In the genomic region with DNA sequence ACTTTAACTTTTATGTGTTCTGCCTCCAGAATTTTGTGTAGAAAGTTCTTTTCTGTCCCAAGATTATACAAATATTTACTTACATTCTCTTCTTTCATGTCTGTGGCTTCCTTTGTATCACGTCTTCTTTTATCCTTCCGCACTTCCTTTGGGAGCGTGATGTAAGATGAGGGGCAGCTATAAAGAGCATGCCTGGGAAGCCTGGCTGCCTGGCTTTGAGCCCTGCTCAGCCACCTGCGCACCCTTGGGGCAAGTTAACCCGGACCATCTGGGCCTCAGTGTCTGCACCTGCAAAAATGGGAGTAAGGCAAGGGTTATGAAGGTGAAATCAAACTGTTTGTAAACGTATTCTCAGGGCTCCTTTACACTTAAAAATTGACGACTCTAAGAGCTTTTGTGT, we compare ENCODE assay signal across 27 cellular contexts. TPM values are rescaled to one million over a fixed set of nuclear protein-coding genes. Genes with fewer than 3 reads are reported as not detected.
A peak's percentile ranks its signal among the peaks of the same experiment; 100 is the strongest.
DNase-seq lines count a peak whose midpoint lies in the region; ATAC-seq, FAIRE-seq and TF ChIP-seq lines count a peak whose summit lies in the region.
"Had no signal": no experiment of that assay in that cellular context is flagged by ENCODE, and none has a peak within 500 bp of the region (broad histone marks: within the 10 kb centered on the region; RNA-seq: fewer than 3 reads in every experiment).

No MANE protein-coding gene starts in this region.

- intact Hi-C loops in kidney (cut with DNase I): no loop called here
- intact Hi-C loops in activated CD4-positive, alpha-beta T cell treated with anti-CD3 and anti-CD28 coated beads for 36 hours (cut with DNase I, micrococcal nuclease): no loop called here

- no peak overlapping the region for H4K8ac ChIP-seq in neuronal stem cell (ENCODE audit: low read depth, low read length)

- in situ Hi-C loops in G401 (cut with HindIII; ENCODE audit: low sequenced_read_pairs): no loop called here

- H3K27ac Mint-ChIP-seq in WTC11: 0 out of 2 replicates have a peak overlapping the region, but pooled peaks have one; percentile 74
- no peak overlapping the region for H3K27ac Mint-ChIP-seq in activated CD4-positive, alpha-beta T cell treated with anti-CD3 and anti-CD28 coated beads for 36 hours
- H3K27ac Mint-ChIP-seq: activated naive CD8-positive, alpha-beta T cell treated with anti-CD3 and anti-CD28 coated beads, Interleukin-2, amount 10 ng/mL, durations not matched to agents 7 days and 5 days; natural killer cell; stimulated activated memory B cell treated with anti-CD40 and anti-IgM and Interleukin-4, amounts not matched to agents 10 μg/mL and 1 μg/mL and 100 μg/mL, for 72 hours; T-cell had no signal

- H3K27ac ChIP-seq in kidney (ENCODE audit: low read depth in 2 of 2, low read length in 2 of 2) (no peak overlapping the region), neuronal stem cell (replicated peaks; ENCODE audit: low read length) (no peak overlapping the region)
- H3K27ac ChIP-seq: GM23248, SJSA1, transverse colon had no signal

- no peak overlapping the region for H3K4ac ChIP-seq in neuronal stem cell (ENCODE audit: low read length)

- no peak overlapping the region for H4K91ac ChIP-seq in neuronal stem cell (ENCODE audit: low read depth, low read length, poor library complexity)

- no peak overlapping the region for H2AFZ ChIP-seq in neuronal stem cell (ENCODE audit: low read length)
- H2AFZ ChIP-seq: GM23248 had no signal

- H3K18ac ChIP-seq in neuronal stem cell (ENCODE audit: low read length): no peak overlapping the region

- no peaks in the 10 kb centered on the region for H3K27me3 ChIP-seq in neuronal stem cell (ENCODE audit: control insufficient read depth in 3 of 3, insufficient read depth in 3 of 3, low read depth in 1 of 3, low read length in 3 of 3)
- H3K27me3 ChIP-seq: SJSA1, transverse colon had no signal

- ATAC-seq in WTC11 (no peak), GM19351 (IDR thresholded peaks at IDR 0.05; ENCODE audit: unreplicated experiment) (no peak)
- ATAC-seq in activated CD4-positive, alpha-beta T cell treated with anti-CD3 and anti-CD28 coated beads for 36 hours: no peak
- ATAC-seq: activated T-cell treated with anti-CD3 and anti-CD28 coated beads, Interleukin-2, amount 50 U/mL, for 4 hours; mucosa of descending colon; natural killer cell; stimulated activated memory B cell treated with anti-CD40 and anti-IgM and Interleukin-4, amounts not matched to agents 10 μg/mL and 1 μg/mL and 100 μg/mL, for 72 hours; T-cell had no signal

- no peak overlapping the region for H3K23ac ChIP-seq in neuronal stem cell (ENCODE audit: low read depth, low read length, poor library complexity)

- H3K4me2 ChIP-seq in neuronal stem cell (ENCODE audit: insufficient read depth, low read length, poor library complexity, severe bottlenecking): no peak overlapping the region

- H3K4me3 ChIP-seq in kidney (ENCODE audit: low read length in 2 of 2) (no peak overlapping the region), neuronal stem cell (ENCODE audit: low read length in 2 of 2) (no peak overlapping the region)
- H3K4me3 ChIP-seq: GM23248, mucosa of descending colon, SJSA1, transverse colon had no signal

- H3K4me1 ChIP-seq in kidney (ENCODE audit: control insufficient read depth in 1 of 2, insufficient read depth in 1 of 2, low read depth in 1 of 2, low read length in 2 of 2) (peaks cover 4 to 16% of the 10 kb centered on the region in 2 donors), neuronal stem cell (ENCODE audit: control insufficient read depth in 2 of 2, insufficient read depth in 1 of 2, low read depth in 1 of 2, low read length in 2 of 2) (peaks cover 18 to 19% of the 10 kb centered on the region in 2 donors)
- H3K4me1 ChIP-seq: SJSA1 had no signal

- DNase-seq in G401 (ENCODE audit: low spot score) (peak; percentile 78), NAMALWA (ENCODE audit: low spot score) (peak; percentile 44), WTC11 (ENCODE audit: low spot score) (no peak), kidney (peak; percentile 37), neuronal stem cell (ENCODE audit: low spot score) (no peak)
- DNase-seq in stimulated activated CD4-positive, alpha-beta T cell treated with anti-CD3 and anti-CD28 coated beads, Interleukin-12 subunit alpha, Interleukin-12 subunit beta, amount 100 ng/mL, for 4 hours: no peak
- DNase-seq in activated CD4-positive, alpha-beta T cell treated with anti-CD3 and anti-CD28 coated beads for 36 hours: no peak
- DNase-seq: activated CD4-positive, alpha-beta T cell treated with anti-CD3 and anti-CD28 coated beads, Interleukin-2, amount 50 U/mL, for 1 hour; activated gamma-delta T cell treated with Interleukin-2 at 50 U/mL for 16 hours; activated naive CD8-positive, alpha-beta T cell treated with anti-CD3 and anti-CD28 coated beads, Interleukin-2, amount 10 ng/mL, durations not matched to agents 7 days and 5 days; activated T-cell treated with anti-CD3 and anti-CD28 coated beads, Interleukin-2, amount 50 U/mL, for 4 hours; DMS53; GM23248; mammary epithelial cell; mucosa of descending colon; natural killer cell; NCI-H1105 treated with DMSO at 0.1 percent for 48 hours; NCI-H1930; NCI-H82; T-cell; transverse colon had no signal

- no peaks in the 10 kb centered on the region for H3K79me1 ChIP-seq in neuronal stem cell (ENCODE audit: low read depth, low read length)

- no peaks in the 10 kb centered on the region for H3K36me3 ChIP-seq in kidney (ENCODE audit: control insufficient read depth in 1 of 2, insufficient read depth in 2 of 2, low read length in 2 of 2)
- no peaks in the 10 kb centered on the region for H3K36me3 ChIP-seq in neuronal stem cell (replicated peaks in 1 of 2; ENCODE audit: control insufficient read depth in 2 of 2, insufficient read depth in 2 of 2, low read length in 2 of 2)
- H3K36me3 ChIP-seq: SJSA1, transverse colon had no signal

- no peak overlapping the region for H2AK5ac ChIP-seq in neuronal stem cell (ENCODE audit: low read depth, low read length)

- H2BK120ac ChIP-seq in neuronal stem cell (ENCODE audit: low read depth, low read length): no peak overlapping the region

- H3K14ac ChIP-seq in neuronal stem cell (ENCODE audit: low read length): no peak overlapping the region

- no peaks in the 10 kb centered on the region for H3K9me3 ChIP-seq in kidney (ENCODE audit: control insufficient read depth in 1 of 2, low read length in 2 of 2)
- H3K9me3 ChIP-seq in neuronal stem cell (replicated peaks in 1 of 2; ENCODE audit: control insufficient read depth in 2 of 2, insufficient read depth in 1 of 2, low read depth in 1 of 2, low read length in 2 of 2): no peaks in the 10 kb centered on the region
- H3K9me3 ChIP-seq: mucosa of descending colon, SJSA1, transverse colon had no signal

- H3K9ac ChIP-seq in kidney (ENCODE audit: low read length in 2 of 2) (no peak overlapping the region), neuronal stem cell (ENCODE audit: low read depth, low read length, poor library complexity) (no peak overlapping the region)
- H3K9ac ChIP-seq: GM23248 had no signal

- TF ChIP-seq CTCF in WTC11 (IDR thresholded peaks at IDR 0.05): no peak
- no peak for TF ChIP-seq CTCF in kidney (IDR thresholded peaks at IDR 0.05; ENCODE audit: borderline replicate concordance, extremely low read depth, insufficient read depth)

- H3K27me3 Mint-ChIP-seq in WTC11 (ENCODE audit: low read depth): no peaks in the 10 kb centered on the region
- H3K27me3 Mint-ChIP-seq in activated CD4-positive, alpha-beta T cell treated with anti-CD3 and anti-CD28 coated beads for 36 hours: no peaks in the 10 kb centered on the region
- H3K27me3 Mint-ChIP-seq: activated naive CD8-positive, alpha-beta T cell treated with anti-CD3 and anti-CD28 coated beads, Interleukin-2, amount 10 ng/mL, durations not matched to agents 7 days and 5 days; central memory CD8-positive, alpha-beta T cell; IgD-negative memory B cell; stimulated activated memory B cell treated with anti-CD40 and anti-IgM and Interleukin-4, amounts not matched to agents 10 μg/mL and 1 μg/mL and 100 μg/mL, for 72 hours; T-cell had no signal

- H2BK12ac ChIP-seq in neuronal stem cell (ENCODE audit: low read length): no peak overlapping the region

- H3K9me3 Mint-ChIP-seq in WTC11: no peaks in the 10 kb centered on the region
- H3K9me3 Mint-ChIP-seq in activated CD4-positive, alpha-beta T cell treated with anti-CD3 and anti-CD28 coated beads for 36 hours (ENCODE audit: low read depth): no peaks in the 10 kb centered on the region
- H3K9me3 Mint-ChIP-seq: activated naive CD8-positive, alpha-beta T cell treated with anti-CD3 and anti-CD28 coated beads, Interleukin-2, amount 10 ng/mL, durations not matched to agents 7 days and 5 days; activated T-cell treated with anti-CD3 and anti-CD28 coated beads, Interleukin-2, amount 50 U/mL, for 4 hours; central memory CD8-positive, alpha-beta T cell; IgD-negative memory B cell; natural killer cell; stimulated activated memory B cell treated with anti-CD40 and anti-IgM and Interleukin-4, amounts not matched to agents 10 μg/mL and 1 μg/mL and 100 μg/mL, for 72 hours; T-cell had no signal

- POLR2A ChIA-PET in WTC11 (lab: Charles Lee): no interaction called here
- POLR2A ChIA-PET in activated CD4-positive, alpha-beta T cell treated with anti-CD3 and anti-CD28 coated beads for 36 hours (lab: Charles Lee): no interaction called here

- no peak overlapping the region for H3K4me3 Mint-ChIP-seq in WTC11
- no peak overlapping the region for H3K4me3 Mint-ChIP-seq in activated CD4-positive, alpha-beta T cell treated with anti-CD3 and anti-CD28 coated beads for 36 hours
- H3K4me3 Mint-ChIP-seq: activated naive CD8-positive, alpha-beta T cell treated with anti-CD3 and anti-CD28 coated beads, Interleukin-2, amount 10 ng/mL, durations not matched to agents 7 days and 5 days; activated T-cell treated with anti-CD3 and anti-CD28 coated beads, Interleukin-2, amount 50 U/mL, for 4 hours; central memory CD8-positive, alpha-beta T cell; IgD-negative memory B cell; natural killer cell; stimulated activated memory B cell treated with anti-CD40 and anti-IgM and Interleukin-4, amounts not matched to agents 10 μg/mL and 1 μg/mL and 100 μg/mL, for 72 hours; T-cell had no signal

- CTCF ChIA-PET in WTC11 (lab: Charles Lee): interaction anchor here (1.5 to 1.6 kb wide), 2 partner anchors 10 to 37 kb away, joined by 3 to 6 read pairs; no protein-coding TSS in a partner anchor
- CTCF ChIA-PET in activated CD4-positive, alpha-beta T cell treated with anti-CD3 and anti-CD28 coated beads for 36 hours (lab: Charles Lee): interaction anchor here (0.6 to 1.1 kb wide), 4 partner anchors 9 to 122 kb away, joined by 3 to 4 read pairs (median 3); no protein-coding TSS in a partner anchor

- no peak for FAIRE-seq in kidney (lab: Jason Lieb, UNC)
- FAIRE-seq: frontal cortex had no signal

- WGBS in neuronal stem cell (ENCODE audit: extremely low coverage in 2 of 2, insufficient read length in 2 of 2, insufficient replicate concordance in 1 of 2), 2 donors: no CpG with 5 or more reads among the region's 7 CpGs

- H3K36me3 Mint-ChIP-seq in WTC11: no peaks in the 10 kb centered on the region
- no peaks in the 10 kb centered on the region for H3K36me3 Mint-ChIP-seq in activated CD4-positive, alpha-beta T cell treated with anti-CD3 and anti-CD28 coated beads for 36 hours (ENCODE audit: low read depth)
- H3K36me3 Mint-ChIP-seq: IgD-negative memory B cell; natural killer cell; stimulated activated memory B cell treated with anti-CD40 and anti-IgM and Interleukin-4, amounts not matched to agents 10 μg/mL and 1 μg/mL and 100 μg/mL, for 72 hours; T-cell had no signal

- H3K4me1 Mint-ChIP-seq in WTC11: peaks cover 36% of the 10 kb centered on the region
- no peaks in the 10 kb centered on the region for H3K4me1 Mint-ChIP-seq in activated CD4-positive, alpha-beta T cell treated with anti-CD3 and anti-CD28 coated beads for 36 hours
- H3K4me1 Mint-ChIP-seq: central memory CD8-positive, alpha-beta T cell had no signal

- no peak overlapping the region for H2BK5ac ChIP-seq in neuronal stem cell (ENCODE audit: low read length)

- no peak overlapping the region for H2BK15ac ChIP-seq in neuronal stem cell (ENCODE audit: low read length)

RNA-seq across cellular contexts. Expression of a gene that starts 25.2 kb away (rescaled TPM):
- total RNA-seq in G401 (2014; rRNA removed; shearing (Covaris generic)): 31.8 and 34.8 TPM in 2 replicates
- total RNA-seq in WTC11 (2021) (36.1 to 43.6 TPM (median 38.5 TPM) in 3 replicates), kidney (14.4 TPM)
- 3.0 TPM for polyA plus RNA-seq in kidney (ENCODE audit: insufficient read depth, low read depth, low replicate concordance)
- total RNA-seq in activated CD4-positive, alpha-beta T cell treated with anti-CD3 and anti-CD28 coated beads for 36 hours: 1 to 10 TPM; 5.4 to 6.7 TPM
- 8.1 TPM for polyA plus RNA-seq in neuronal stem cell (2013, experiment 1 of 2)
- 8.1 TPM for polyA plus RNA-seq in neuronal stem cell (2013, experiment 2 of 2)
- total RNA-seq: GM23248, SJSA1 had no signal
- polyA plus RNA-seq: GM23248 had no signal

Comparison
In these comparisons a context has a peak if more than half of its experiments do, and no peak if none do; other contexts are left out.
1. DNase-seq: peak in G401 (single experiment), NAMALWA (single experiment) and kidney (single experiment); none in WTC11 (single experiment), stimulated activated CD4-positive, alpha-beta T cell treated with anti-CD3 and anti-CD28 coated beads, Interleukin-12 subunit alpha, Interleukin-12 subunit beta, amount 100 ng/mL, for 4 hours (single experiment), activated CD4-positive, alpha-beta T cell treated with anti-CD3 and anti-CD28 coated beads for 36 hours (single experiment) and neuronal stem cell (single experiment).